12 cellular contexts compared by ENCODE assay signal in the genomic region with DNA sequence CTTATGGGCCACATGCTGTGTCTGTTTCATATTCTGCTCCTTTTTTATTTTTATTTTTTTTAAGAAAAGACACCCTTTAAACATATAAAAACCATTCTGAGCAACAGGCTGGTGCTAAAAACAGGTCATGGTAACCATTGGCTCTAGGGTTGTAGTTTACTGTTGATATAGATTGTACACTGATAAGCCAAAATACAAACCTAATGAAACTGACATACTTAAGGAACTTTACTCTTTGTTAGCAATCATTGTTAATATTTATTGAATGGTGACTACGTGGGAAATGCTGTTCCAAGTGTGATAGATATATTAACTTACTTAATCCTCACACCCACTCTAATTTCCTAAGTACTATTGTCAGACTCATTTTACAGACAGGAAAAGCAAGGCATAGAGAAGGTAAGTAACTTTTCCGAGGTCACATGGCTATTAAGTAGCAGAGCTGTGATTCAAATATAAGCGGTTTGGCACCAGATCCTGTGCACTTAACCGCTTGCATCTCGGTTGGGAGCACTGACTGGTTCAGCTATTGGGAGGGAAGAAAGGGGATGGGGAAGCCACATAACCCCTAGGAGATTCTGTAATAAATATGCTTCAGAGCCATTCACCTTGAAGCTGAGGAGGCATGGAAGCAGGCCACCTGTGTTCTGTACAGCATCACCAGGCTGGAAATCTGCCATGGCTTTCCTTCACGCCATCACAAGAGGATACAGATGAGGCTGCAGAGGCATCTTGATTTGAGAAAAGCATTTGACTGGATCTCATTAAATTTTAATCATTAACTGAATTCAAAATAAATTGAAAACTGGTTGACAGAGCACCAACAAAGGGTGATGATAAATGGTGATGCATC. TPM values are rescaled to one million over a fixed set of nuclear protein-coding genes. Genes with fewer than 3 reads are reported as not detected.
A peak's percentile ranks its signal among the peaks of the same experiment; 100 is the strongest.
DNase-seq lines count a peak whose midpoint lies in the region; ATAC-seq and TF ChIP-seq lines count a peak whose summit lies in the region.
"Had no signal": no experiment of that assay in that cellular context is flagged by ENCODE, and none has a peak within 500 bp of the region (broad histone marks: within the 10 kb centered on the region; RNA-seq: fewer than 3 reads in every experiment).

No MANE protein-coding gene starts in this region.

- in situ Hi-C loops in G401 (cut with HindIII; ENCODE audit: low sequenced_read_pairs) = no loop called here

- H3K9ac ChIP-seq in stomach smooth muscle (ENCODE audit: low read length in 2 of 2) = peak overlapping the region; percentile 36 to 86

- H3K9me3 ChIP-seq in lower lobe of right lung (no peaks in the 10 kb centered on the region), stomach smooth muscle (ENCODE audit: control insufficient read depth in 2 of 2, low read length in 2 of 2) (no peaks in the 10 kb centered on the region)

- no peaks in the 10 kb centered on the region for H3K27me3 ChIP-seq in lower lobe of right lung (ENCODE audit: low read depth)
- H3K27me3 ChIP-seq in stomach smooth muscle (ENCODE audit: control insufficient read depth in 1 of 2, insufficient read depth in 2 of 2, low read length in 2 of 2) = no peaks in the 10 kb centered on the region

- no peaks in the 10 kb centered on the region for H3K36me3 ChIP-seq in lower lobe of right lung
- no peaks in the 10 kb centered on the region for H3K36me3 ChIP-seq in stomach smooth muscle (ENCODE audit: control insufficient read depth in 2 of 2, insufficient read depth in 2 of 2, low read length in 2 of 2)

- H3K27ac ChIP-seq in caudate nucleus (ENCODE audit: low read depth, low read length) = peak overlapping the region; percentile 49
- peak overlapping the region; percentile 98 for H3K27ac ChIP-seq in lower lobe of right lung
- H3K27ac ChIP-seq in stomach smooth muscle (ENCODE audit: low read length) = peak overlapping the region; percentile 99

- intact Hi-C loops in lower lobe of right lung (cut with DNase I) = no loop called here

- DNase-seq in G401 (ENCODE audit: low spot score) = peak; percentile 40
- no peak for DNase-seq in caudate nucleus (lab: John Stamatoyannopoulos, UW)
- no peak for DNase-seq in lower lobe of right lung
- no peak for DNase-seq in stimulated activated CD4-positive, alpha-beta T cell treated with anti-CD3 and anti-CD28 coated beads, Interleukin-4, amount 100 ng/mL, for 24 hours
- no peak for DNase-seq in LoVo (ENCODE audit: low spot score)
- DNase-seq in stimulated activated CD4-positive, alpha-beta T cell treated with anti-CD3 and anti-CD28 coated beads, Interleukin-1b, Interleukin-23, amount 100 ng/mL, for 48 hours = no peak
- DNase-seq: activated T-cell treated with anti-CD3 and anti-CD28 coated beads, Interleukin-2, amount 50 U/mL, for 48 hours; NCI-H1092; NCI-H526; stimulated activated naive B cell treated with anti-CD40 and anti-IgM and Interleukin-4, amounts not matched to agents 10 μg/mL and 1 μg/mL and 100 μg/mL, for 72 hours had no signal

- H3K4me1 ChIP-seq in lower lobe of right lung = peaks cover 76% of the 10 kb centered on the region
- H3K4me1 ChIP-seq in stomach smooth muscle (ENCODE audit: control insufficient read depth, insufficient read depth, low read length) = peaks cover 62% of the 10 kb centered on the region

- no peak overlapping the region for H3K4me3 ChIP-seq in lower lobe of right lung
- peak overlapping the region; percentile 26 to 29 for H3K4me3 ChIP-seq in stomach smooth muscle (ENCODE audit: low read length in 2 of 2)

- ATAC-seq in lower lobe of right lung (no peak), HG03571 (IDR thresholded peaks at IDR 0.05; ENCODE audit: unreplicated experiment) (no peak)
- ATAC-seq: stimulated activated naive B cell treated with anti-CD40 and anti-IgM and Interleukin-4, amounts not matched to agents 10 μg/mL and 1 μg/mL and 100 μg/mL, for 72 hours had no signal

- no peak for TF ChIP-seq CTCF in lower lobe of right lung (IDR thresholded peaks at IDR 0.05)

RNA-seq across cellular contexts. Expression of a gene that starts 4.9 kb away (rescaled TPM):
- total RNA-seq in G401 (2014; rRNA removed; shearing (Covaris generic)) = 21.8 and 22.4 TPM in 2 replicates
- total RNA-seq in lower lobe of right lung = 37.5 TPM

Comparison
In these comparisons a context has a peak if more than half of its experiments do, and no peak if none do; other contexts are left out.
1. H3K27ac ChIP-seq: peak in every context shown above with its lines; median percentile 99 in stomach smooth muscle; 98 in lower lobe of right lung; 49 in caudate nucleus.